In genomic region chr1:212979340-212980122, GRCh38 we compare ENCODE assay signal across 10 cellular contexts. TPM values are rescaled to one million over a fixed set of nuclear protein-coding genes. Genes with fewer than 3 reads are reported as not detected.
DNase-seq lines count a peak whose midpoint lies in the region; ATAC-seq and TF ChIP-seq lines count a peak whose summit lies in the region.
"Had no signal": no experiment of that assay in that cellular context is flagged by ENCODE, and none has a peak within 500 bp of the region (broad histone marks: within the 10 kb centered on the region; RNA-seq: fewer than 3 reads in every experiment).

No MANE protein-coding gene starts in this region.

- DNase-seq in activated naive CD4-positive, alpha-beta T cell treated with anti-CD3 and anti-CD28 coated beads for 36 hours: peak; percentile 55
- no peak for DNase-seq in activated naive CD4-positive, alpha-beta T cell treated with anti-CD3 and anti-CD28 coated beads, Interleukin-2, amount 10 ng/mL, durations not matched to agents 7 days and 5 days
- DNase-seq in WERI-Rb-1 (peak; percentile 55), brain microvascular endothelial cell (no peak), NCI-H2081 treated with DMSO at 0.1 percent for 48 hours (lab: John Stamatoyannopoulos, UW) (no peak), glutamatergic neuron (no peak)
- DNase-seq in stimulated activated CD8-positive, alpha-beta memory T cell treated with anti-CD3 and anti-CD28 coated beads, Interleukin-4, amount 100 ng/mL, for 48 hours: peak; percentile 58

- H3K27ac Mint-ChIP-seq in activated naive CD4-positive, alpha-beta T cell treated with anti-CD3 and anti-CD28 coated beads for 36 hours: no peak overlapping the region
- H3K27ac Mint-ChIP-seq in activated naive CD4-positive, alpha-beta T cell treated with anti-CD3 and anti-CD28 coated beads, Interleukin-2, amount 10 ng/mL, durations not matched to agents 7 days and 5 days: no peak overlapping the region
- no peak overlapping the region for H3K27ac Mint-ChIP-seq in glutamatergic neuron (ENCODE audit: unreplicated experiment)
- H3K27ac Mint-ChIP-seq: T-helper 1 cell treated with Interleukin-12 subunit alpha and Interleukin-12 subunit beta and Interleukin-4 antibody, amounts not matched to agents 30 μg/mL and 1 μg/mL, for 36 hours had no signal

- no peaks in the 10 kb centered on the region for H3K9me3 ChIP-seq in WERI-Rb-1 (ENCODE audit: severe bottlenecking)
- H3K9me3 ChIP-seq: BLaER1 treated with 17β-estradiol and CSF1 and Interleukin-3, amounts not matched to agents 10 nM and 100 nM had no signal

- H3K36me3 ChIP-seq in WERI-Rb-1: peaks cover 18% of the 10 kb centered on the region
- H3K36me3 ChIP-seq in brain microvascular endothelial cell (replicated peaks): no peaks in the 10 kb centered on the region

- H3K9me3 Mint-ChIP-seq in activated naive CD4-positive, alpha-beta T cell treated with anti-CD3 and anti-CD28 coated beads for 36 hours: no peaks in the 10 kb centered on the region
- no peaks in the 10 kb centered on the region for H3K9me3 Mint-ChIP-seq in activated naive CD4-positive, alpha-beta T cell treated with anti-CD3 and anti-CD28 coated beads, Interleukin-2, amount 10 ng/mL, durations not matched to agents 7 days and 5 days
- H3K9me3 Mint-ChIP-seq in glutamatergic neuron (ENCODE audit: unreplicated experiment): peaks cover 11% of the 10 kb centered on the region
- H3K9me3 Mint-ChIP-seq: T-helper 1 cell treated with Interleukin-12 subunit alpha and Interleukin-12 subunit beta and Interleukin-4 antibody, amounts not matched to agents 30 μg/mL and 1 μg/mL, for 36 hours had no signal

- CTCF ChIA-PET in activated naive CD4-positive, alpha-beta T cell treated with anti-CD3 and anti-CD28 coated beads for 36 hours (lab: Charles Lee): no interaction called here
- CTCF ChIA-PET in activated naive CD4-positive, alpha-beta T cell treated with anti-CD3 and anti-CD28 coated beads, Interleukin-2, amount 10 ng/mL, durations not matched to agents 7 days and 5 days (lab: Charles Lee): interaction anchor here (1.4 to 2.1 kb wide), 3 partner anchors 10 to 12 kb away, joined by 3 to 7 read pairs (median 4); no protein-coding TSS in a partner anchor

- H3K36me3 Mint-ChIP-seq in activated naive CD4-positive, alpha-beta T cell treated with anti-CD3 and anti-CD28 coated beads for 36 hours (ENCODE audit: low read depth): no peaks in the 10 kb centered on the region
- no peaks in the 10 kb centered on the region for H3K36me3 Mint-ChIP-seq in activated naive CD4-positive, alpha-beta T cell treated with anti-CD3 and anti-CD28 coated beads, Interleukin-2, amount 10 ng/mL, durations not matched to agents 7 days and 5 days
- peaks cover 16% of the 10 kb centered on the region for H3K36me3 Mint-ChIP-seq in glutamatergic neuron (ENCODE audit: unreplicated experiment)

- no peak overlapping the region for H3K4me3 Mint-ChIP-seq in activated naive CD4-positive, alpha-beta T cell treated with anti-CD3 and anti-CD28 coated beads for 36 hours
- H3K4me3 Mint-ChIP-seq in activated naive CD4-positive, alpha-beta T cell treated with anti-CD3 and anti-CD28 coated beads, Interleukin-2, amount 10 ng/mL, durations not matched to agents 7 days and 5 days: no peak overlapping the region
- H3K4me3 Mint-ChIP-seq in glutamatergic neuron (ENCODE audit: unreplicated experiment): no peak overlapping the region
- H3K4me3 Mint-ChIP-seq: T-helper 1 cell treated with Interleukin-12 subunit alpha and Interleukin-12 subunit beta and Interleukin-4 antibody, amounts not matched to agents 30 μg/mL and 1 μg/mL, for 36 hours had no signal

- H3K27ac ChIP-seq in WERI-Rb-1 (no peak overlapping the region), brain microvascular endothelial cell (no peak overlapping the region)
- H3K27ac ChIP-seq: BLaER1 treated with 17β-estradiol and CSF1 and Interleukin-3, amounts not matched to agents 10 nM and 100 nM had no signal

- in situ Hi-C loops in brain microvascular endothelial cell (cut with HindIII; ENCODE audit: low pct_ligation_motif_present, low sequenced_read_pairs): no loop called here

- no peak overlapping the region for H3K4me3 ChIP-seq in WERI-Rb-1 (ENCODE audit: low read depth, low read length)
- no peak overlapping the region for H3K4me3 ChIP-seq in brain microvascular endothelial cell (ENCODE audit: low read depth, low read length)
- H3K4me3 ChIP-seq: BLaER1 treated with 17β-estradiol and CSF1 and Interleukin-3, amounts not matched to agents 10 nM and 100 nM had no signal

- H3K4me1 Mint-ChIP-seq in activated naive CD4-positive, alpha-beta T cell treated with anti-CD3 and anti-CD28 coated beads for 36 hours (ENCODE audit: low read depth): peaks cover 3% of the 10 kb centered on the region
- peaks cover 7% of the 10 kb centered on the region for H3K4me1 Mint-ChIP-seq in activated naive CD4-positive, alpha-beta T cell treated with anti-CD3 and anti-CD28 coated beads, Interleukin-2, amount 10 ng/mL, durations not matched to agents 7 days and 5 days
- peaks cover 48% of the 10 kb centered on the region for H3K4me1 Mint-ChIP-seq in glutamatergic neuron (ENCODE audit: low read depth, unreplicated experiment)

- H3K27me3 ChIP-seq in WERI-Rb-1 (ENCODE audit: insufficient read depth, low read depth, severe bottlenecking): no peaks in the 10 kb centered on the region
- no peaks in the 10 kb centered on the region for H3K27me3 ChIP-seq in brain microvascular endothelial cell (replicated peaks)
- H3K27me3 ChIP-seq: BLaER1 treated with 17β-estradiol and CSF1 and Interleukin-3, amounts not matched to agents 10 nM and 100 nM had no signal

- TF ChIP-seq CTCF in WERI-Rb-1 (IDR thresholded peaks at IDR 0.05; ENCODE audit: low read depth, low read length) (no peak), brain microvascular endothelial cell (IDR thresholded peaks at IDR 0.05; ENCODE audit: low read depth, low read length, missing control alignments) (no peak), glutamatergic neuron (IDR thresholded peaks at IDR 0.05; ENCODE audit: partially characterized antibody, unreplicated experiment) (no peak)

- ATAC-seq in HG02623 (IDR thresholded peaks at IDR 0.05; ENCODE audit: unreplicated experiment): peak; percentile 60

- H3K27me3 Mint-ChIP-seq in activated naive CD4-positive, alpha-beta T cell treated with anti-CD3 and anti-CD28 coated beads for 36 hours (ENCODE audit: low read depth): no peaks in the 10 kb centered on the region
- peaks cover 7% of the 10 kb centered on the region for H3K27me3 Mint-ChIP-seq in activated naive CD4-positive, alpha-beta T cell treated with anti-CD3 and anti-CD28 coated beads, Interleukin-2, amount 10 ng/mL, durations not matched to agents 7 days and 5 days
- H3K27me3 Mint-ChIP-seq in glutamatergic neuron (ENCODE audit: unreplicated experiment): peaks cover 18% of the 10 kb centered on the region

- intact Hi-C loops in activated naive CD4-positive, alpha-beta T cell treated with anti-CD3 and anti-CD28 coated beads for 36 hours (cut with micrococcal nuclease): no loop called here

RNA-seq across cellular contexts. Expression of gene VASH2, which starts 29.2 kb away (rescaled TPM):
- total RNA-seq in activated naive CD4-positive, alpha-beta T cell treated with anti-CD3 and anti-CD28 coated beads for 36 hours: 1 to 10 TPM in 1 of 2 experiments, under 1 TPM in 1; 0.38 to 1.2 TPM
- 59.8 TPM for total RNA-seq in glutamatergic neuron (ENCODE audit: unreplicated experiment)

RNA-seq across cellular contexts. Expression of gene ANGEL2, which starts 36.1 kb away (rescaled TPM):
- 10 to 100 TPM; 39.5 to 42.9 TPM for total RNA-seq in activated naive CD4-positive, alpha-beta T cell treated with anti-CD3 and anti-CD28 coated beads for 36 hours
- total RNA-seq in glutamatergic neuron (ENCODE audit: unreplicated experiment): 33.1 TPM

Comparison
In these comparisons a context has a peak if more than half of its experiments do, and no peak if none do; other contexts are left out.
1. DNase-seq: peak in activated naive CD4-positive, alpha-beta T cell treated with anti-CD3 and anti-CD28 coated beads for 36 hours (single experiment), WERI-Rb-1 (single experiment) and stimulated activated CD8-positive, alpha-beta memory T cell treated with anti-CD3 and anti-CD28 coated beads, Interleukin-4, amount 100 ng/mL, for 48 hours (single experiment); none in activated naive CD4-positive, alpha-beta T cell treated with anti-CD3 and anti-CD28 coated beads, Interleukin-2, amount 10 ng/mL, durations not matched to agents 7 days and 5 days (single experiment), brain microvascular endothelial cell (single experiment), NCI-H2081 treated with DMSO at 0.1 percent for 48 hours (single experiment) and glutamatergic neuron (single experiment).
2. RNA of gene VASH2, which starts 29.2 kb away (total RNA-seq): 59.8 TPM in glutamatergic neuron (single experiment); 0.38 to 1.2 TPM in activated naive CD4-positive, alpha-beta T cell treated with anti-CD3 and anti-CD28 coated beads for 36 hours; every median in the first group is over 10 times any median in the second.